In genomic region chr3:105744202-105744601, GRCh38 we compare ENCODE assay signal across 31 cellular contexts.
DNase-seq lines count a peak whose midpoint lies in the region; ATAC-seq and TF ChIP-seq lines count a peak whose summit lies in the region.
"Had no signal": no experiment of that assay in that cellular context is flagged by ENCODE, and none has a peak within 500 bp of the region (broad histone marks: within the 10 kb centered on the region; RNA-seq: fewer than 3 reads in every experiment).

No MANE protein-coding gene starts in this region.

- no peak for TF ChIP-seq CTCF in activated CD8-positive, alpha-beta T cell treated with anti-CD3 and anti-CD28 coated beads for 36 hours (IDR thresholded peaks at IDR 0.05)
- no peak for TF ChIP-seq CTCF in nephron (IDR thresholded peaks at IDR 0.05; ENCODE audit: unreplicated experiment in 3 of 3)
- no peak for TF ChIP-seq CTCF in tibial artery (IDR thresholded peaks at IDR 0.05)

- H3K27me3 ChIP-seq in CD8-positive, alpha-beta memory T cell (ENCODE audit: insufficient read depth, low read length, poor library complexity, severe bottlenecking) = no peaks in the 10 kb centered on the region
- no peaks in the 10 kb centered on the region for H3K27me3 ChIP-seq in tibial artery
- H3K27me3 ChIP-seq: colonic mucosa, neutrophil, right atrium auricular region, stomach, uterus had no signal

- H3K27ac Mint-ChIP-seq in activated CD8-positive, alpha-beta T cell treated with anti-CD3 and anti-CD28 coated beads for 36 hours = peak overlapping the region; percentile 92
- H3K27ac Mint-ChIP-seq in activated CD8-positive, alpha-beta T cell treated with anti-CD3 and anti-CD28 coated beads, Interleukin-2, amount 10 ng/mL, durations not matched to agents 7 days and 5 days = no peak overlapping the region
- peak overlapping the region; percentile 72 to 96 (median 84) for H3K27ac Mint-ChIP-seq in CD8-positive, alpha-beta memory T cell
- H3K27ac Mint-ChIP-seq in activated naive CD8-positive, alpha-beta T cell treated with anti-CD3 and anti-CD28 coated beads, Interleukin-2, amount 50 U/mL, for 24 hours = peak overlapping the region; percentile 95
- peak overlapping the region in 2 of 3 experiments; percentile 19 to 29 for H3K27ac Mint-ChIP-seq in nephron
- H3K27ac Mint-ChIP-seq: memory B cell had no signal

- intact Hi-C loops in activated CD8-positive, alpha-beta T cell treated with anti-CD3 and anti-CD28 coated beads for 36 hours (cut with micrococcal nuclease) = no loop called here
- intact Hi-C loops in tibial artery (cut with DNase I; ENCODE audit: low total_unique reads) = no loop called here

- H3K4me3 Mint-ChIP-seq in activated CD8-positive, alpha-beta T cell treated with anti-CD3 and anti-CD28 coated beads for 36 hours = peak overlapping the region; percentile 31
- H3K4me3 Mint-ChIP-seq in activated CD8-positive, alpha-beta T cell treated with anti-CD3 and anti-CD28 coated beads, Interleukin-2, amount 10 ng/mL, durations not matched to agents 7 days and 5 days = no peak overlapping the region
- H3K4me3 Mint-ChIP-seq in CD8-positive, alpha-beta memory T cell = peak overlapping the region; percentile 8 to 87 (median 74)
- peak overlapping the region; percentile 25 for H3K4me3 Mint-ChIP-seq in activated naive CD8-positive, alpha-beta T cell treated with anti-CD3 and anti-CD28 coated beads, Interleukin-2, amount 50 U/mL, for 24 hours
- H3K4me3 Mint-ChIP-seq in nephron = no peak overlapping the region
- H3K4me3 Mint-ChIP-seq: memory B cell had no signal

- CTCF ChIA-PET in activated CD8-positive, alpha-beta T cell treated with anti-CD3 and anti-CD28 coated beads for 36 hours (lab: Charles Lee) = no interaction called here
- CTCF ChIA-PET in activated CD8-positive, alpha-beta T cell treated with anti-CD3 and anti-CD28 coated beads, Interleukin-2, amount 10 ng/mL, durations not matched to agents 7 days and 5 days (lab: Charles Lee) = no interaction called here
- CTCF ChIA-PET in CD8-positive, alpha-beta memory T cell (lab: Charles Lee) = no interaction called here

- POLR2A ChIA-PET in activated CD8-positive, alpha-beta T cell treated with anti-CD3 and anti-CD28 coated beads for 36 hours (lab: Charles Lee) = no interaction called here
- POLR2A ChIA-PET in activated CD8-positive, alpha-beta T cell treated with anti-CD3 and anti-CD28 coated beads, Interleukin-2, amount 10 ng/mL, durations not matched to agents 7 days and 5 days (lab: Charles Lee) = no interaction called here
- POLR2A ChIA-PET in CD8-positive, alpha-beta memory T cell (lab: Charles Lee) = interaction anchor here (0.7 kb wide), 2 partner anchors 21 to 604 kb away, joined by 3 read pairs; no protein-coding TSS in a partner anchor

- H3K9me3 Mint-ChIP-seq in activated CD8-positive, alpha-beta T cell treated with anti-CD3 and anti-CD28 coated beads for 36 hours = peaks cover 11% of the 10 kb centered on the region
- H3K9me3 Mint-ChIP-seq in activated CD8-positive, alpha-beta T cell treated with anti-CD3 and anti-CD28 coated beads, Interleukin-2, amount 10 ng/mL, durations not matched to agents 7 days and 5 days (ENCODE audit: insufficient read depth) = peaks cover 19% of the 10 kb centered on the region
- H3K9me3 Mint-ChIP-seq in CD8-positive, alpha-beta memory T cell = peaks cover 4 to 9% (median 5%) of the 10 kb centered on the region in 5 donors
- peaks cover 8% of the 10 kb centered on the region for H3K9me3 Mint-ChIP-seq in activated naive CD8-positive, alpha-beta T cell treated with anti-CD3 and anti-CD28 coated beads, Interleukin-2, amount 50 U/mL, for 24 hours
- H3K9me3 Mint-ChIP-seq in nephron = no peaks in the 10 kb centered on the region
- H3K9me3 Mint-ChIP-seq: memory B cell had no signal

- H3K4me3 ChIP-seq in CD8-positive, alpha-beta memory T cell (ENCODE audit: low read length) = no peak overlapping the region
- no peak overlapping the region for H3K4me3 ChIP-seq in tibial artery
- H3K4me3 ChIP-seq: colonic mucosa, right atrium auricular region, stomach, uterus had no signal

- H3K4me1 ChIP-seq in CD8-positive, alpha-beta memory T cell (ENCODE audit: insufficient read depth, low read length) = peaks cover 57% of the 10 kb centered on the region
- H3K4me1 ChIP-seq in tibial artery = peaks cover 0 to 27% (median 22%) of the 10 kb centered on the region in 4 donors
- H3K4me1 ChIP-seq: colonic mucosa, uterus had no signal

- H3K36me3 ChIP-seq in CD8-positive, alpha-beta memory T cell (ENCODE audit: insufficient read depth, low read length) = peaks cover 6% of the 10 kb centered on the region
- H3K36me3 ChIP-seq in tibial artery = peaks cover 7 to 23% (median 11%) of the 10 kb centered on the region in 3 donors
- H3K36me3 ChIP-seq: colonic mucosa, neutrophil, uterus had no signal

- no peaks in the 10 kb centered on the region for H3K27me3 Mint-ChIP-seq in activated CD8-positive, alpha-beta T cell treated with anti-CD3 and anti-CD28 coated beads for 36 hours
- no peaks in the 10 kb centered on the region for H3K27me3 Mint-ChIP-seq in activated CD8-positive, alpha-beta T cell treated with anti-CD3 and anti-CD28 coated beads, Interleukin-2, amount 10 ng/mL, durations not matched to agents 7 days and 5 days (ENCODE audit: low read depth)
- H3K27me3 Mint-ChIP-seq in CD8-positive, alpha-beta memory T cell = no peaks in the 10 kb centered on the region
- H3K27me3 Mint-ChIP-seq in activated naive CD8-positive, alpha-beta T cell treated with anti-CD3 and anti-CD28 coated beads, Interleukin-2, amount 50 U/mL, for 24 hours = no peaks in the 10 kb centered on the region
- H3K27me3 Mint-ChIP-seq in nephron (ENCODE audit: low read depth) = no peaks in the 10 kb centered on the region
- H3K27me3 Mint-ChIP-seq: memory B cell had no signal

- H3K36me3 Mint-ChIP-seq in activated CD8-positive, alpha-beta T cell treated with anti-CD3 and anti-CD28 coated beads for 36 hours (ENCODE audit: low read depth) = peaks cover 71% of the 10 kb centered on the region
- peaks cover 78% of the 10 kb centered on the region for H3K36me3 Mint-ChIP-seq in activated CD8-positive, alpha-beta T cell treated with anti-CD3 and anti-CD28 coated beads, Interleukin-2, amount 10 ng/mL, durations not matched to agents 7 days and 5 days (ENCODE audit: low read depth)
- H3K36me3 Mint-ChIP-seq in CD8-positive, alpha-beta memory T cell = peaks cover 27 to 56% (median 34%) of the 10 kb centered on the region in 3 donors
- H3K36me3 Mint-ChIP-seq in activated naive CD8-positive, alpha-beta T cell treated with anti-CD3 and anti-CD28 coated beads, Interleukin-2, amount 50 U/mL, for 24 hours (ENCODE audit: low read depth) = peaks cover 74% of the 10 kb centered on the region
- peaks cover 42% of the 10 kb centered on the region for H3K36me3 Mint-ChIP-seq in nephron (ENCODE audit: low read depth)

- peak; percentile 31 for ATAC-seq in activated CD8-positive, alpha-beta T cell treated with anti-CD3 and anti-CD28 coated beads for 36 hours
- no peak for ATAC-seq in activated CD8-positive, alpha-beta T cell treated with anti-CD3 and anti-CD28 coated beads, Interleukin-2, amount 10 ng/mL, durations not matched to agents 7 days and 5 days
- ATAC-seq in activated naive CD8-positive, alpha-beta T cell treated with anti-CD3 and anti-CD28 coated beads, Interleukin-2, amount 50 U/mL, for 24 hours = peak; percentile 53
- ATAC-seq in GM18867 (IDR thresholded peaks at IDR 0.05; ENCODE audit: unreplicated experiment) = no peak
- ATAC-seq: Right ventricle myocardium inferior had no signal

- H3K4me1 Mint-ChIP-seq in activated CD8-positive, alpha-beta T cell treated with anti-CD3 and anti-CD28 coated beads for 36 hours (ENCODE audit: low read depth) = peaks cover 69% of the 10 kb centered on the region
- H3K4me1 Mint-ChIP-seq in activated CD8-positive, alpha-beta T cell treated with anti-CD3 and anti-CD28 coated beads, Interleukin-2, amount 10 ng/mL, durations not matched to agents 7 days and 5 days (ENCODE audit: low read depth) = peaks cover 60% of the 10 kb centered on the region
- peaks cover 70 to 83% (median 82%) of the 10 kb centered on the region in 3 donors for H3K4me1 Mint-ChIP-seq in CD8-positive, alpha-beta memory T cell
- peaks cover 76% of the 10 kb centered on the region for H3K4me1 Mint-ChIP-seq in activated naive CD8-positive, alpha-beta T cell treated with anti-CD3 and anti-CD28 coated beads, Interleukin-2, amount 50 U/mL, for 24 hours
- H3K4me1 Mint-ChIP-seq in nephron = peaks cover 25% of the 10 kb centered on the region

- no peak overlapping the region for H3K27ac ChIP-seq in CD8-positive, alpha-beta memory T cell (ENCODE audit: low read depth, low read length)
- H3K27ac ChIP-seq in tibial artery = no peak overlapping the region
- H3K27ac ChIP-seq: colonic mucosa, neutrophil, stomach, uterus, VCaP had no signal

- H3K9me3 ChIP-seq in CD8-positive, alpha-beta memory T cell (ENCODE audit: low read length) = no peaks in the 10 kb centered on the region
- no peaks in the 10 kb centered on the region for H3K9me3 ChIP-seq in tibial artery
- H3K9me3 ChIP-seq: colonic mucosa, neutrophil, right atrium auricular region, SK-N-SH, stomach, uterus had no signal

- no peak for DNase-seq in activated CD8-positive, alpha-beta T cell treated with anti-CD3 and anti-CD28 coated beads for 36 hours
- no peak for DNase-seq in activated CD8-positive, alpha-beta T cell treated with anti-CD3 and anti-CD28 coated beads, Interleukin-2, amount 10 ng/mL, durations not matched to agents 7 days and 5 days
- no peak for DNase-seq in CD8-positive, alpha-beta memory T cell
- DNase-seq in activated naive CD8-positive, alpha-beta T cell treated with anti-CD3 and anti-CD28 coated beads, Interleukin-2, amount 50 U/mL, for 24 hours = no peak
- DNase-seq in midbrain (lab: John Stamatoyannopoulos, UW) (no peak), tibial artery (no peak)
- DNase-seq: activated CD4-positive, alpha-beta T cell treated with anti-CD3 and anti-CD28 coated beads, Interleukin-2, amount 50 U/mL, for 1 hour; activated gamma-delta T cell treated with Interleukin-2 at 50 U/mL for 16 hours; AML-193; anterior cingulate cortex; colonic mucosa; effector CD8-positive, alpha-beta T cell; EL; glutamatergic neuron; NCI-H1436 treated with DMSO at 0.1 percent for 48 hours; NCI-H2081 treated with DMSO at 0.1 percent for 48 hours; NCI-H226; NCI-H526 treated with DMSO at 0.1 percent for 48 hours; posterior cingulate gyrus; SK-N-SH; small intestine; stomach; T-helper 9 cell; uterus had no signal

Comparison
In these comparisons a context has a peak if more than half of its experiments do, and no peak if none do; other contexts are left out.
1. ATAC-seq: peak in activated CD8-positive, alpha-beta T cell treated with anti-CD3 and anti-CD28 coated beads for 36 hours (single experiment) and activated naive CD8-positive, alpha-beta T cell treated with anti-CD3 and anti-CD28 coated beads, Interleukin-2, amount 50 U/mL, for 24 hours (single experiment); none in activated CD8-positive, alpha-beta T cell treated with anti-CD3 and anti-CD28 coated beads, Interleukin-2, amount 10 ng/mL, durations not matched to agents 7 days and 5 days (single experiment) and GM18867 (single experiment).
2. H3K4me3 Mint-ChIP-seq: peak in activated CD8-positive, alpha-beta T cell treated with anti-CD3 and anti-CD28 coated beads for 36 hours (single experiment), CD8-positive, alpha-beta memory T cell (7 of 7) and activated naive CD8-positive, alpha-beta T cell treated with anti-CD3 and anti-CD28 coated beads, Interleukin-2, amount 50 U/mL, for 24 hours (single experiment); none in activated CD8-positive, alpha-beta T cell treated with anti-CD3 and anti-CD28 coated beads, Interleukin-2, amount 10 ng/mL, durations not matched to agents 7 days and 5 days (single experiment) and nephron (0 of 3).